In the genomic region with DNA sequence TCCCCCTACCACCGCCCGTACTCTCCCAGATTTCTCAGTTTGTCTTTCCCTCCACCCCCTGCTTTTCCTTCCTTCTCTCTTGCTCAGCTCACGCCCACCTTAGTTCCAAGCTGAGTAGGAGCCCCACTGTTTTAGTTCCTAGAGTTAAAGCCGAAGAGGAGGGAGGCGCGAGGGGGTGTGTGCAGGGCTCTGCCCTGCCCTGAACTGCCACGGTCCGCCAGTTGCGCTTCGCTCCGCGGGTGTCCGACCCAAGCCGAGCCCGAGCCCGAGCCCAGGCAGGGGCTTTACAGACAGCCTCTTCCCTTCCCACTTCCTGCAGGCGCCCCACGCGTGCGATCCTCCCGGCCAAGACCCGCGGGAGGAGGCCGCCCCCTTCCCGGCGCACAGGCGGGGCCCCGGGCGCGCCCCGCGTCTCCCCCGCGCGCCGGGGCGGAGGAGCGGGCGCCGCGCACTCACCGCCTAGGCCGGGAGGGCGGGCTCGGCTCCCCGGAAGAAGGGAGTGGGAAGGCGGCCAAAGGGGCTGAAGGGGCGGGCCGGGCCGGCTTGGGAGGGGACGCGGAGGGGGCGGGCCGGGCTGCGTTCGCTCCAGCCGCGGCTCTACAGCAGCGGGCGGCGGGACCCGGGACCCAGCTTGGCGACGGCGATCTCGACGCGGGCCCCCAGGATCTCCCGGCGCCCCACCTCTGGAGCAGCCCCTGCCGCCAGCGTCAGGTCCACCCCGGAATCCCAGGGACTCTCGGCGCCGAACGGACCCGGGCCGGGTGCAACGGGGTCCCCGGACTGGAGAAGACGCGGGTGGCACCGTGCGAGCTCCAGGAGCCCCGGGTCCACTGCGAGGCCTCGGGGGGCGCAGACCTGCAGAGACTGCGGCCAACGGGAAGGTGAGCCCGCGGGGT, we compare ENCODE assay signal across 8 cellular contexts. TPM values are rescaled to one million over a fixed set of nuclear protein-coding genes. Genes with fewer than 3 reads are reported as not detected.
DNase-seq lines count a peak whose midpoint lies in the region; ATAC-seq and TF ChIP-seq lines count a peak whose summit lies in the region.

A gene with protein sequence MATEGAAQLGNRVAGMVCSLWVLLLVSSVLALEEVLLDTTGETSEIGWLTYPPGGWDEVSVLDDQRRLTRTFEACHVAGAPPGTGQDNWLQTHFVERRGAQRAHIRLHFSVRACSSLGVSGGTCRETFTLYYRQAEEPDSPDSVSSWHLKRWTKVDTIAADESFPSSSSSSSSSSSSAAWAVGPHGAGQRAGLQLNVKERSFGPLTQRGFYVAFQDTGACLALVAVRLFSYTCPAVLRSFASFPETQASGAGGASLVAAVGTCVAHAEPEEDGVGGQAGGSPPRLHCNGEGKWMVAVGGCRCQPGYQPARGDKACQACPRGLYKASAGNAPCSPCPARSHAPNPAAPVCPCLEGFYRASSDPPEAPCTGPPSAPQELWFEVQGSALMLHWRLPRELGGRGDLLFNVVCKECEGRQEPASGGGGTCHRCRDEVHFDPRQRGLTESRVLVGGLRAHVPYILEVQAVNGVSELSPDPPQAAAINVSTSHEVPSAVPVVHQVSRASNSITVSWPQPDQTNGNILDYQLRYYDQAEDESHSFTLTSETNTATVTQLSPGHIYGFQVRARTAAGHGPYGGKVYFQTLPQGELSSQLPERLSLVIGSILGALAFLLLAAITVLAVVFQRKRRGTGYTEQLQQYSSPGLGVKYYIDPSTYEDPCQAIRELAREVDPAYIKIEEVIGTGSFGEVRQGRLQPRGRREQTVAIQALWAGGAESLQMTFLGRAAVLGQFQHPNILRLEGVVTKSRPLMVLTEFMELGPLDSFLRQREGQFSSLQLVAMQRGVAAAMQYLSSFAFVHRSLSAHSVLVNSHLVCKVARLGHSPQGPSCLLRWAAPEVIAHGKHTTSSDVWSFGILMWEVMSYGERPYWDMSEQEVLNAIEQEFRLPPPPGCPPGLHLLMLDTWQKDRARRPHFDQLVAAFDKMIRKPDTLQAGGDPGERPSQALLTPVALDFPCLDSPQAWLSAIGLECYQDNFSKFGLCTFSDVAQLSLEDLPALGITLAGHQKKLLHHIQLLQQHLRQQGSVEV (plus strand): TSS at position 572 of the 896 bp plus-strand sequence. CDS start 8,152 bp downstream, outside the sequence.

- no peak within 1 kb of the TSS for H3K27ac ChIP-seq in OCI-LY7 (ENCODE audit: low read depth, low read length, poor library complexity, severe bottlenecking)

- intact Hi-C loops in OCI-LY7 (cut with micrococcal nuclease; ENCODE audit: unreplicated experiment), result loop anchor here (1.0 to 5.0 kb wide), 3 partner anchors 149 to 360 kb away; no protein-coding TSS in a partner anchor

- no peak for TF ChIP-seq CTCF in OCI-LY7 (conservative IDR thresholded peaks at IDR 0.05; ENCODE audit: low read length)
- no peak for TF ChIP-seq CTCF in fibroblast of pulmonary artery (IDR thresholded peaks at IDR 0.05; ENCODE audit: low read length, missing control alignments)
- TF ChIP-seq CTCF in nephron (IDR thresholded peaks at IDR 0.05; ENCODE audit: unreplicated experiment in 3 of 3), result no peak
- TF ChIP-seq CTCF in subcutaneous adipose tissue (IDR thresholded peaks at IDR 0.05; ENCODE audit: low read depth), result no peak

- H3K4me1 ChIP-seq in OCI-LY7 (ENCODE audit: insufficient read depth, low read length, poor library complexity, severe bottlenecking), result peaks cover 6% of the 10 kb centered on the region

- no TSS peak for BruUV-seq in OCI-LY7 (replicated peaks; lab: Mats Ljungman, UMichigan)

- H4K20me1 ChIP-seq in OCI-LY7 (ENCODE audit: insufficient read depth, low read length), result no peaks in the 10 kb centered on the region

- H3K36me3 ChIP-seq in OCI-LY7 (ENCODE audit: insufficient read depth, low read length), result no peaks in the 10 kb centered on the region

- peak within 1 kb of the TSS; percentile 61 to 89 (median 88) for H3K27ac Mint-ChIP-seq in nephron

- no peaks in the 10 kb centered on the region for H3K9me2 ChIP-seq in OCI-LY7 (ENCODE audit: insufficient read depth, low read length)

- H3K4me3 ChIP-seq in OCI-LY7 (ENCODE audit: low read depth, low read length, poor library complexity, severe bottlenecking), result peak within 1 kb of the TSS; percentile 73
- peak within 1 kb of the TSS; percentile 71 for H3K4me3 ChIP-seq in fibroblast of pulmonary artery (replicated peaks; ENCODE audit: low read depth, low read length)

- H3K36me3 Mint-ChIP-seq in nephron (ENCODE audit: low read depth), result no peaks in the 10 kb centered on the region

- TF ChIP-seq POLR2A in GM18951 (IDR thresholded peaks at IDR 0.05; ENCODE audit: extremely low read depth, insufficient read depth, insufficient read length), result peak; percentile 29

- CTCF ChIA-PET in OCI-LY7 (lab: Charles Lee; ENCODE audit: unreplicated experiment), result interaction anchor here (1.5 kb wide), 1 partner anchor 148 kb away, joined by 3 read pairs; no protein-coding TSS in a partner anchor

- H3K27me3 Mint-ChIP-seq in nephron (ENCODE audit: low read depth), result peaks cover 10% of the 10 kb centered on the region

- peak within 1 kb of the TSS; percentile 99 for H3K4me2 ChIP-seq in OCI-LY7 (ENCODE audit: low read length)

- POLR2A ChIA-PET in OCI-LY7 (lab: Charles Lee), result no interaction called here

- H3K4me1 Mint-ChIP-seq in nephron, result peaks cover 11% of the 10 kb centered on the region

- peak within 1 kb of the TSS; percentile 94 to 97 (median 95) for H3K4me3 Mint-ChIP-seq in nephron

- H3K79me2 ChIP-seq in OCI-LY7 (ENCODE audit: insufficient read depth, low read depth, low read length), result no peaks in the 10 kb centered on the region

- no peaks in the 10 kb centered on the region for H3K9me3 ChIP-seq in OCI-LY7 (ENCODE audit: low read length)

- peak within 1 kb of the TSS; percentile 92 for H2AFZ ChIP-seq in OCI-LY7 (ENCODE audit: low read length)

- DNase-seq in ACHN (peak; percentile 80), OCI-LY7 (ENCODE audit: low spot score) (peak; percentile 38), fibroblast of pulmonary artery (ENCODE audit: low read depth) (peak; percentile 66)
- DNase-seq in activated T-helper 9 cell treated with anti-CD3 and anti-CD28 coated beads, Interleukin-2, amount 50 U/mL, for 16 hours (ENCODE audit: low read depth), result peak; percentile 45

- peak; percentile 54 for ATAC-seq in HG03159 (IDR thresholded peaks at IDR 0.05; ENCODE audit: unreplicated experiment)

- in situ Hi-C loops in ACHN (cut with HindIII; ENCODE audit: low pct_ligation_motif_present, low pct_unique_long_range_greater_than_20kb, low sequenced_read_pairs), result no loop called here
- in situ Hi-C loops in GM18951 (cut with MboI; ENCODE audit: low sequenced_read_pairs, unreplicated experiment), result loop anchor here (25.0 kb wide), 1 partner anchor 358 kb away; the partner anchor contains the start of gene TAS2R40

- H3K9me3 Mint-ChIP-seq in nephron, result no peaks in the 10 kb centered on the region

RNA-seq across cellular contexts. Expression of the gene that starts here (rescaled TPM):
- 0.15 and 0.41 TPM in 2 replicates for total RNA-seq in OCI-LY7 (2014; rRNA removed; shearing (Covaris generic))
- total RNA-seq in OCI-LY7 (2022) (0.33 and 0.57 TPM in 2 replicates), subcutaneous adipose tissue (10 to 100 TPM in 3 of 4 donors, 1 to 10 TPM in 1; 5.1 to 20.3 (median 15.5) TPM)

Comparison
In these comparisons a context has a peak if more than half of its experiments do, and no peak if none do; other contexts are left out.
1. Peak in DNase-seq, H3K4me3 ChIP-seq and H3K4me2 ChIP-seq in OCI-LY7; RNA of the gene not detected or under 1 TPM.